In the genomic region with DNA sequence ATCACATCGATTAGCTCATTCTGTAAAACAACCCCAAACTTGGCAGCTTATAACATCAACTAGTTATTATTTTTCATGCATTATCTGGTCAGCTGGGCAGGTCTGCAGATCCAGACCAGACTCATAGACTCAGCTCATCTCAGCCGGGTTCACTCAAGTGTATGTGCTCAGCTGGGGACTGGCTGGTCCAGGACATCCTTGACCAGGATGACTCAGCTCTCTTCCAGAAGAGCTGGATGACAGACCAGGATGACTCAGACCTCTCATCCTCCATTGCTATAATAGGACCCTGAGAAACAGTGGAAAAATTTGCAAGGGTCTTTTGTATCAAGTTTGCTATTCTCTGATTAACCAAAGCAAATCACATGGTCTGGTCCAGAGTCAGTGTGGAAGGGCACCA, we compare ENCODE assay signal across 12 cellular contexts.
A peak's percentile ranks its signal among the peaks of the same experiment; 100 is the strongest.
DNase-seq lines count a peak whose midpoint lies in the region; ATAC-seq and TF ChIP-seq lines count a peak whose summit lies in the region.
"Had no signal": no experiment of that assay in that cellular context is flagged by ENCODE, and none has a peak within 500 bp of the region (broad histone marks: within the 10 kb centered on the region; RNA-seq: fewer than 3 reads in every experiment).

No MANE protein-coding gene starts in this region.

- RAD21 ChIA-PET in HCT116 (lab: Charles Lee; ENCODE audit: low non-redundant PET in 1 of 2, low total read pairs in 2 of 2, uncharacterized antibody in 2 of 2, unreplicated experiment in 2 of 2), result no interaction called here

- H2AFZ ChIP-seq in HCT116 (ENCODE audit: low read depth, low read length, poor library complexity, severe bottlenecking) (no peak overlapping the region), PC-3 (ENCODE audit: low read length) (no peak overlapping the region)

- H3K27me3 ChIP-seq in HCT116 (ENCODE audit: insufficient read depth, low read length) (no peaks in the 10 kb centered on the region), PC-3 (ENCODE audit: low read length) (no peaks in the 10 kb centered on the region)
- H3K27me3 ChIP-seq: body of pancreas had no signal

- BruUV-seq in HCT116 (replicated peaks; lab: Mats Ljungman, UMichigan) (no TSS peak), PC-3 (replicated peaks; lab: Mats Ljungman, UMichigan) (no TSS peak)

- peaks cover 3 to 15% of the 10 kb centered on the region in 2 experiments; a peak in 3 of 4 replicates for H3K4me1 ChIP-seq in HCT116 (ENCODE audit: control insufficient read depth in 1 of 2, insufficient read depth in 2 of 2, low read length in 2 of 2)
- H3K4me1 ChIP-seq in PC-3 (ENCODE audit: insufficient read depth, low read length), result no peaks in the 10 kb centered on the region; the same call in 1 of the 2 replicates

- H3K4me3 ChIP-seq in HCT116 (replicated peaks in 1 of 2; ENCODE audit: low read depth in 1 of 2, low read length in 2 of 2) (no peak overlapping the region), PC-3 (ENCODE audit: low read length) (no peak overlapping the region), epithelial cell of proximal tubule (ENCODE audit: low read depth, low read length) (no peak overlapping the region)
- H3K4me3 ChIP-seq: body of pancreas had no signal

- H3K9me2 ChIP-seq in HCT116 (ENCODE audit: insufficient read depth) (no peaks in the 10 kb centered on the region), PC-3 (replicated peaks; ENCODE audit: low read length) (no peaks in the 10 kb centered on the region)

- H3K27ac ChIP-seq in HCT116 (ENCODE audit: low read depth, low read length) (no peak overlapping the region), PC-3 (ENCODE audit: low read length) (no peak overlapping the region)
- H3K27ac ChIP-seq: body of pancreas had no signal

- no peaks in the 10 kb centered on the region for H3K9me3 ChIP-seq in HCT116 (ENCODE audit: control insufficient read depth in 1 of 2, insufficient read depth in 1 of 2, low read depth in 1 of 2, low read length in 2 of 2)
- no peaks in the 10 kb centered on the region for H3K9me3 ChIP-seq in PC-3 (ENCODE audit: low read length)
- H3K9me3 ChIP-seq: body of pancreas had no signal

- H3K9ac ChIP-seq in HCT116 (ENCODE audit: low read length) (no peak overlapping the region), PC-3 (ENCODE audit: low read length) (no peak overlapping the region)

- CTCF ChIA-PET in HCT116 (lab: Charles Lee), result interaction anchor here (0.8 to 2.6 kb wide), 2 partner anchors 581 to 637 kb away, joined by 3 to 14 read pairs; no protein-coding TSS in a partner anchor
- CTCF ChIA-PET in PC-3 (lab: Charles Lee), result interaction anchor here (0.6 to 1.1 kb wide), 2 partner anchors 637 to 747 kb away, joined by 3 to 12 read pairs; no protein-coding TSS in a partner anchor

- DNase-seq in HCT116 (ENCODE audit: low read depth, low spot score), result peak; percentile 18
- peak; percentile 77 for DNase-seq in PC-3
- peak; percentile 64 for DNase-seq in epithelial cell of proximal tubule (ENCODE audit: low read depth)
- peak; percentile 47 for DNase-seq in pulmonary artery endothelial cell (ENCODE audit: low read depth, low spot score)
- DNase-seq in OCI-M2 (lab: John Stamatoyannopoulos, UW; ENCODE audit: unreplicated experiment), result no peak
- no peak for DNase-seq in DMS153 (lab: John Stamatoyannopoulos, UW)
- no peak for DNase-seq in effector CD8-positive, alpha-beta T cell (lab: John Stamatoyannopoulos, UW)
- DNase-seq: NCI-H187; stimulated activated CD4-positive, alpha-beta T cell treated with anti-CD3 and anti-CD28 coated beads, Interleukin-15, amount 100 ng/mL, for 24 hours had no signal

- H3K36me3 ChIP-seq in HCT116 (ENCODE audit: control insufficient read depth in 1 of 2, insufficient read depth in 2 of 2, low read length in 2 of 2) (no peaks in the 10 kb centered on the region), PC-3 (ENCODE audit: low read depth, low read length) (no peaks in the 10 kb centered on the region)

- no peak for TF ChIP-seq RAD21 in HCT116 (IDR thresholded peaks at IDR 0.05; ENCODE audit: low read depth)

- H3K4me2 ChIP-seq in HCT116 (ENCODE audit: low read length) (peak overlapping the region; percentile 23; the same call in 1 of the 2 replicates), PC-3 (ENCODE audit: low read length) (no peak overlapping the region)

- intact Hi-C loops in HCT116 (cut with micrococcal nuclease) (no loop called here), PC-3 (cut with micrococcal nuclease) (loop anchor here (5.0 to 10.0 kb wide), 2 partner anchors 96 to 858 kb away; no protein-coding TSS in a partner anchor)

- H4K20me1 ChIP-seq in HCT116 (ENCODE audit: insufficient read depth) (no peaks in the 10 kb centered on the region), PC-3 (ENCODE audit: low read length) (no peaks in the 10 kb centered on the region)

- TF ChIP-seq POLR2A in HCT116 (IDR thresholded peaks at IDR 0.05; ENCODE audit: borderline replicate concordance, extremely low read depth, insufficient read depth, insufficient read length), result no peak

- TF ChIP-seq CTCF in HCT116 (IDR thresholded peaks at IDR 0.05 in 2 of 3, conservative IDR thresholded peaks at IDR 0.05 in 1 of 3; ENCODE audit: borderline replicate concordance in 1 of 3, insufficient read depth in 1 of 3, low read depth in 2 of 3, low read length in 2 of 3) (no peak), PC-3 (conservative IDR thresholded peaks at IDR 0.05; ENCODE audit: low read depth, low read length) (no peak), epithelial cell of proximal tubule (conservative IDR thresholded peaks at IDR 0.05; ENCODE audit: low read depth, low read length) (no peak)

- H3F3A ChIP-seq in PC-3 (ENCODE audit: low read length, unreplicated experiment), result no peaks in the 10 kb centered on the region

- H3K79me2 ChIP-seq in HCT116 (ENCODE audit: insufficient read depth, low read length) (no peaks in the 10 kb centered on the region), PC-3 (ENCODE audit: low read length) (no peaks in the 10 kb centered on the region)

- POLR2A ChIA-PET in HCT116 (lab: Charles Lee) (no interaction called here), PC-3 (lab: Charles Lee; ENCODE audit: unreplicated experiment) (no interaction called here)

- ATAC-seq in HCT116 (peak; percentile 85), PC-3 (peak; percentile 94), HG03025 (IDR thresholded peaks at IDR 0.05; ENCODE audit: low FRiP score, unreplicated experiment) (no peak)
- ATAC-seq: body of pancreas, left lobe of liver had no signal

TF ChIP-seq in HCT116, 20 proteins besides CTCF, POLR2A, EP300 and RAD21:
- TF ChIP-seq FOSL1 (IDR thresholded peaks at IDR 0.05; ENCODE audit: low read depth) (peak; percentile 49), JUND (IDR thresholded peaks at IDR 0.05) (peak; percentile 27; the same call in 1 of the 2 replicates), REST (IDR thresholded peaks at IDR 0.05; ENCODE audit: low read depth) (no peak)
TF ChIP-seq in HCT116: peak in this region for 2.

Comparison
In these comparisons a context has a peak if more than half of its experiments do, and no peak if none do; other contexts are left out.
1. DNase-seq: peak in HCT116 (single experiment), PC-3 (single experiment), epithelial cell of proximal tubule (single experiment) and pulmonary artery endothelial cell (single experiment); none in OCI-M2 (single experiment), DMS153 (single experiment) and effector CD8-positive, alpha-beta T cell (single experiment).